In genomic region chr17:77785526-77785925, GRCh38 we compare ENCODE assay signal across 29 cellular contexts.
"Had no signal": no experiment of that assay in that cellular context is flagged by ENCODE, and none has a peak within 500 bp of the region (broad histone marks: within the 10 kb centered on the region; RNA-seq: fewer than 3 reads in every experiment).

No MANE protein-coding gene starts in this region.

- H3K4me3 Mint-ChIP-seq: activated naive CD4-positive, alpha-beta T cell treated with anti-CD3 and anti-CD28 coated beads for 36 hours; activated naive CD8-positive, alpha-beta T cell treated with anti-CD3 and anti-CD28 coated beads, Interleukin-2, amount 10 ng/mL, durations not matched to agents 7 days and 5 days; endodermal cell; mesothelial cell of epicardium; naive B cell; neural progenitor cell; stimulated activated memory B cell treated with anti-CD40 and anti-IgM and Interleukin-4, amounts not matched to agents 10 μg/mL and 1 μg/mL and 100 μg/mL, for 72 hours; stimulated activated naive CD8-positive, alpha-beta T cell treated with anti-CD3 and anti-CD28 coated beads, Interleukin-15, amount 100 ng/mL, for 72 hours; type B pancreatic cell had no signal

- H3K4me1 ChIP-seq: right lobe of liver, uterus had no signal

- H3K27ac Mint-ChIP-seq: activated naive CD4-positive, alpha-beta T cell treated with anti-CD3 and anti-CD28 coated beads for 36 hours; endodermal cell; mesothelial cell of epicardium; neural progenitor cell; stimulated activated memory B cell treated with anti-CD40 and anti-IgM and Interleukin-4, amounts not matched to agents 10 μg/mL and 1 μg/mL and 100 μg/mL, for 72 hours; type B pancreatic cell had no signal

- H3K36me3 ChIP-seq: brain microvascular endothelial cell, neural progenitor cell, right lobe of liver, uterus had no signal

- H3K36me3 Mint-ChIP-seq: activated naive CD8-positive, alpha-beta T cell treated with anti-CD3 and anti-CD28 coated beads, Interleukin-2, amount 10 ng/mL, durations not matched to agents 7 days and 5 days; mesothelial cell of epicardium; neural progenitor cell; stimulated activated memory B cell treated with anti-CD40 and anti-IgM and Interleukin-4, amounts not matched to agents 10 μg/mL and 1 μg/mL and 100 μg/mL, for 72 hours; type B pancreatic cell had no signal

- H3K9me3 ChIP-seq: right lobe of liver, uterus had no signal

- H3K4me2 ChIP-seq: neural progenitor cell had no signal

- ATAC-seq: esophagus mucosa; left colon; right lobe of liver; stimulated activated memory B cell treated with anti-CD40 and anti-IgM and Interleukin-4, amounts not matched to agents 10 μg/mL and 1 μg/mL and 100 μg/mL, for 72 hours; stimulated activated naive CD8-positive, alpha-beta T cell treated with anti-CD3 and anti-CD28 coated beads, Interleukin-15, amount 100 ng/mL, for 72 hours had no signal

- H3K27me3 Mint-ChIP-seq: stimulated activated naive CD8-positive, alpha-beta T cell treated with anti-CD3 and anti-CD28 coated beads, Interleukin-15, amount 100 ng/mL, for 72 hours had no signal

- H2AFZ ChIP-seq: neural progenitor cell had no signal

- H3K9me3 Mint-ChIP-seq: activated naive CD4-positive, alpha-beta T cell treated with anti-CD3 and anti-CD28 coated beads for 36 hours; activated naive CD8-positive, alpha-beta T cell treated with anti-CD3 and anti-CD28 coated beads, Interleukin-2, amount 10 ng/mL, durations not matched to agents 7 days and 5 days; endodermal cell; mesothelial cell of epicardium; naive B cell; neural progenitor cell; stimulated activated memory B cell treated with anti-CD40 and anti-IgM and Interleukin-4, amounts not matched to agents 10 μg/mL and 1 μg/mL and 100 μg/mL, for 72 hours; stimulated activated naive CD8-positive, alpha-beta T cell treated with anti-CD3 and anti-CD28 coated beads, Interleukin-15, amount 100 ng/mL, for 72 hours; type B pancreatic cell had no signal

- H3K27me3 ChIP-seq: right lobe of liver, uterus had no signal

- H3K4me3 ChIP-seq: neural progenitor cell, right lobe of liver, uterus had no signal

- DNase-seq: activated CD4-positive, alpha-beta T cell treated with anti-CD3 and anti-CD28 coated beads for 48 hours; activated CD4-positive, alpha-beta T cell treated with anti-CD3 and anti-CD28 coated beads, Interleukin-2, amount 50 U/mL, for 48 hours; activated CD8-positive, alpha-beta memory T cell treated with anti-CD3 and anti-CD28 coated beads for 24 hours; activated effector memory CD4-positive, alpha-beta T cell treated with anti-CD3 and anti-CD28 coated beads, Interleukin-2, amount 50 U/mL, for 16 hours; activated naive CD4-positive, alpha-beta T cell treated with anti-CD3 and anti-CD28 coated beads for 36 hours; activated naive CD8-positive, alpha-beta T cell treated with anti-CD3 and anti-CD28 coated beads, Interleukin-2, amount 10 ng/mL, durations not matched to agents 7 days and 5 days; amniotic stem cell; brain microvascular endothelial cell; cortex of kidney; endodermal cell; foreskin fibroblast; head of caudate nucleus; hippocampal formation; left colon; mammary epithelial cell; naive B cell; right lobe of liver; stimulated activated CD4-positive, alpha-beta T cell treated with anti-CD3 and anti-CD28 coated beads, Interleukin-12 subunit alpha, Interleukin-12 subunit beta, amount 100 ng/mL, for 4 hours; stimulated activated CD4-positive, alpha-beta T cell treated with anti-CD3 and anti-CD28 coated beads, Interleukin-4, amount 100 ng/mL, for 24 hours; stimulated activated CD8-positive, alpha-beta memory T cell treated with anti-CD3 and anti-CD28 coated beads, Interleukin-4, amount 100 ng/mL, for 48 hours; stimulated activated naive CD8-positive, alpha-beta T cell treated with anti-CD3 and anti-CD28 coated beads, Interleukin-15, amount 100 ng/mL, for 72 hours; substantia nigra; T-helper 9 cell; uterus had no signal

- H3K27ac ChIP-seq: brain microvascular endothelial cell, neural progenitor cell, right lobe of liver, uterus had no signal
